23 cellular contexts compared by ENCODE assay signal in genomic region chr7:145474287-145474686, GRCh38.
"Had no signal": no experiment of that assay in that cellular context is flagged by ENCODE, and none has a peak within 500 bp of the region (broad histone marks: within the 10 kb centered on the region; RNA-seq: fewer than 3 reads in every experiment).

No MANE protein-coding gene starts in this region.

- H3K27me3 ChIP-seq: neutrophil, pancreas, stomach, tibial artery, transverse colon, upper lobe of right lung, uterus had no signal

- ATAC-seq: naive thymus-derived CD8-positive, alpha-beta T cell; natural killer cell treated with Interleukin-12 subunit alpha and Interleukin-12 subunit beta and Interleukin-15 and Interleukin-18, amount 100 ng/mL, for 72 hours; pancreas; sciatic nerve; stimulated activated effector memory CD8-positive, alpha-beta T cell treated with anti-CD3 and anti-CD28 coated beads, Interleukin-12 subunit alpha, Interleukin-12 subunit beta, amount 100 ng/mL, for 72 hours; stimulated activated naive B cell treated with anti-CD40 and anti-IgM and Interleukin-4, amounts not matched to agents 10 μg/mL and 1 μg/mL and 100 μg/mL, for 72 hours; upper lobe of right lung had no signal

- H3K9me3 ChIP-seq: pancreas, prostate gland, right atrium auricular region, tibial artery, transverse colon, upper lobe of right lung, uterus had no signal

- FAIRE-seq: pancreas, small intestine had no signal

- DNase-seq: naive thymus-derived CD8-positive, alpha-beta T cell; nephron progenitor cell; nucleus accumbens; pancreas; retina; small intestine; stimulated activated CD4-positive, alpha-beta T cell treated with anti-CD3 and anti-CD28 coated beads, Interleukin-15, amount 100 ng/mL, for 24 hours; stimulated activated CD4-positive, alpha-beta T cell treated with anti-CD3 and anti-CD28 coated beads, Interleukin-2, amount 100 ng/mL, for 24 hours; stimulated activated CD4-positive, alpha-beta T cell treated with anti-CD3 and anti-CD28 coated beads, Interleukin-2, amount 100 ng/mL, for 48 hours; stimulated activated CD4-positive, alpha-beta T cell treated with anti-CD3 and anti-CD28 coated beads, Interleukin-4, amount 100 ng/mL, for 24 hours; stimulated activated naive B cell treated with anti-CD40 and anti-IgM and Interleukin-4, amounts not matched to agents 10 μg/mL and 1 μg/mL and 100 μg/mL, for 72 hours; stimulated activated naive CD4-positive, alpha-beta T cell treated with Interleukin-2 at 50 U/mL for 16 hours; stomach; tibial artery; transverse colon; upper lobe of right lung; uterus had no signal

- H3K27ac ChIP-seq: neutrophil, pancreas, prostate gland, right atrium auricular region, stomach, tibial artery, transverse colon, upper lobe of right lung, uterus had no signal

- H3K4me3 ChIP-seq: pancreas, prostate gland, right atrium auricular region, stomach, tibial artery, transverse colon, upper lobe of right lung, uterus had no signal

- H3K36me3 ChIP-seq: neutrophil, pancreas, prostate gland, right atrium auricular region, stomach, tibial artery, transverse colon, upper lobe of right lung, uterus had no signal

- H3K4me1 ChIP-seq: pancreas, prostate gland, right atrium auricular region, stomach, tibial artery, transverse colon, upper lobe of right lung, uterus had no signal
